ENCODE assay signal across 25 cellular contexts in genomic region chr12:40832668-40833067, GRCh38.
"Had no signal": no experiment of that assay in that cellular context is flagged by ENCODE, and none has a peak within 500 bp of the region (broad histone marks: within the 10 kb centered on the region; RNA-seq: fewer than 3 reads in every experiment).

No MANE protein-coding gene starts in this region.

- H3K4me3 ChIP-seq: adrenal gland, SK-N-MC had no signal

- H3K9me3 ChIP-seq: adrenal gland had no signal

- H3K27ac ChIP-seq: adrenal gland, SK-N-MC, VCaP had no signal

- H3K27me3 ChIP-seq: adrenal gland had no signal

- H3K36me3 ChIP-seq: adrenal gland had no signal

- H3K4me1 ChIP-seq: adrenal gland had no signal

- DNase-seq: activated CD4-positive, alpha-beta memory T cell treated with anti-CD3 and anti-CD28 coated beads for 36 hours; activated CD4-positive, alpha-beta T cell treated with anti-CD3 and anti-CD28 coated beads, Interleukin-2, amount 10 ng/mL, durations not matched to agents 7 days and 5 days; activated CD4-positive, CD25-positive, alpha-beta regulatory T cell; activated CD8-positive, alpha-beta memory T cell treated with anti-CD3 and anti-CD28 coated beads for 24 hours; activated effector memory CD4-positive, alpha-beta T cell treated with anti-CD3 and anti-CD28 coated beads, Interleukin-2, amount 50 U/mL, for 16 hours; activated naive CD4-positive, alpha-beta T cell treated with anti-CD3 and anti-CD28 coated beads for 36 hours; activated T-cell treated with anti-CD3 and anti-CD28 coated beads, Interleukin-2, amount 50 U/mL, for 4 hours; adrenal gland; anterior cingulate cortex; caudate nucleus; KG1; NCI-H1048; NCI-H146; NCI-H187 treated with DMSO at 0.1 percent for 48 hours; NCI-H2081 treated with DMSO at 0.1 percent for 48 hours; NCI-H446; NCI-H524; RPMI8226; T-cell; T-helper 2 cell; T1000 had no signal

- ATAC-seq: activated T-cell treated with anti-CD3 and anti-CD28 coated beads, Interleukin-2, amount 50 U/mL, for 4 hours; Panc1; Right ventricle myocardium inferior; T-cell had no signal
